ENCODE assay signal across 25 cellular contexts in genomic region chr4:171101845-171102244, GRCh38.
"Had no signal": no experiment of that assay in that cellular context is flagged by ENCODE, and none has a peak within 500 bp of the region (broad histone marks: within the 10 kb centered on the region; RNA-seq: fewer than 3 reads in every experiment).

No MANE protein-coding gene starts in this region.

- H3K27me3 Mint-ChIP-seq: dendritic cell treated with granulocyte-macrophage colony-stimulating factor and Interleukin-4, amounts not matched to agents 40 ng/mL and 50 ng/mL, for 4 days; stimulated activated naive CD8-positive, alpha-beta T cell treated with anti-CD3 and anti-CD28 coated beads, Interleukin-15, amount 100 ng/mL, for 72 hours had no signal

- H3K4me1 ChIP-seq: gastrocnemius medialis, lower lobe of right lung, suprapubic skin, transverse colon, upper lobe of right lung, uterus had no signal

- DNase-seq: effector CD8-positive, alpha-beta T cell; endodermal cell; foreskin fibroblast; gastrocnemius medialis; head of caudate nucleus; left ventricle myocardium superior; lower lobe of right lung; natural killer cell; occipital lobe; ovary; stimulated activated CD4-positive, alpha-beta T cell treated with anti-CD3 and anti-CD28 coated beads, Interleukin-12 subunit alpha, Interleukin-12 subunit beta, amount 100 ng/mL, for 4 hours; stimulated activated CD4-positive, alpha-beta T cell treated with anti-CD3 and anti-CD28 coated beads, Interleukin-1b, Interleukin-23, amount 100 ng/mL, for 48 hours; stimulated activated CD4-positive, alpha-beta T cell treated with anti-CD3 and anti-CD28 coated beads, Interleukin-4, amount 100 ng/mL, for 1 hour; stimulated activated CD8-positive, alpha-beta memory T cell treated with anti-CD3 and anti-CD28 coated beads, Interleukin-4, amount 100 ng/mL, for 48 hours; stimulated activated naive CD4-positive, alpha-beta T cell; stimulated activated naive CD8-positive, alpha-beta T cell treated with anti-CD3 and anti-CD28 coated beads, Interleukin-15, amount 100 ng/mL, for 72 hours; transverse colon; upper lobe of right lung; uterus had no signal

- H3K27ac Mint-ChIP-seq: dendritic cell treated with granulocyte-macrophage colony-stimulating factor and Interleukin-4, amounts not matched to agents 40 ng/mL and 50 ng/mL, for 4 days; endodermal cell; natural killer cell; stimulated activated naive CD8-positive, alpha-beta T cell treated with anti-CD3 and anti-CD28 coated beads, Interleukin-15, amount 100 ng/mL, for 72 hours had no signal

- H3K27me3 ChIP-seq: gastrocnemius medialis, ovary, suprapubic skin, transverse colon, upper lobe of right lung had no signal

- H3K27ac ChIP-seq: epithelial cell of prostate, gastrocnemius medialis, lower lobe of right lung, ovary, suprapubic skin, transverse colon, upper lobe of right lung, uterus had no signal

- H3K4me1 Mint-ChIP-seq: endodermal cell; natural killer cell; stimulated activated naive CD8-positive, alpha-beta T cell treated with anti-CD3 and anti-CD28 coated beads, Interleukin-15, amount 100 ng/mL, for 72 hours had no signal

- H3K4me3 ChIP-seq: gastrocnemius medialis, lower lobe of right lung, ovary, smooth muscle cell, suprapubic skin, transverse colon, upper lobe of right lung, uterus had no signal

- H3K36me3 ChIP-seq: gastrocnemius medialis, lower lobe of right lung, ovary, suprapubic skin, transverse colon, upper lobe of right lung, uterus had no signal

- H3K4me3 Mint-ChIP-seq: dendritic cell treated with granulocyte-macrophage colony-stimulating factor and Interleukin-4, amounts not matched to agents 40 ng/mL and 50 ng/mL, for 4 days; endodermal cell; natural killer cell; stimulated activated naive CD8-positive, alpha-beta T cell treated with anti-CD3 and anti-CD28 coated beads, Interleukin-15, amount 100 ng/mL, for 72 hours had no signal

- H3K4me2 ChIP-seq: smooth muscle cell had no signal

- ATAC-seq: esophagus mucosa; gastrocnemius medialis; left ventricle myocardium superior; lower lobe of right lung; natural killer cell; sciatic nerve; stimulated activated naive CD8-positive, alpha-beta T cell treated with anti-CD3 and anti-CD28 coated beads, Interleukin-15, amount 100 ng/mL, for 72 hours; upper lobe of right lung had no signal
